8 cellular contexts compared by ENCODE assay signal in genomic region chr5:36152324-36153298, GRCh38. TPM values are rescaled to one million over a fixed set of nuclear protein-coding genes. Genes with fewer than 3 reads are reported as not detected.
A peak's percentile ranks its signal among the peaks of the same experiment; 100 is the strongest.
DNase-seq lines count a peak whose midpoint lies in the region; ATAC-seq, FAIRE-seq and TF ChIP-seq lines count a peak whose summit lies in the region.

No MANE protein-coding gene starts in this region.

- no peaks in the 10 kb centered on the region for H3F3A ChIP-seq in Loucy (ENCODE audit: low read depth)

- peaks cover 13% of the 10 kb centered on the region for H3K4me1 ChIP-seq in BE2C
- H3K4me1 ChIP-seq in Loucy (ENCODE audit: insufficient read depth, low read length, poor library complexity, severe bottlenecking), result peaks cover 51% of the 10 kb centered on the region
- peaks cover 25% of the 10 kb centered on the region for H3K4me1 ChIP-seq in astrocyte (ENCODE audit: insufficient read depth, low read length)

- H3K9me3 ChIP-seq in BE2C (no peaks in the 10 kb centered on the region), Loucy (ENCODE audit: insufficient read depth, low read depth, low read length) (no peaks in the 10 kb centered on the region), astrocyte (ENCODE audit: insufficient read depth, low read depth, low read length) (no peaks in the 10 kb centered on the region)

- H3K4me2 ChIP-seq in Loucy (ENCODE audit: low read depth, low read length, poor library complexity, severe bottlenecking), result peak overlapping the region; percentile 91
- H3K4me2 ChIP-seq in astrocyte (ENCODE audit: low read length), result peak overlapping the region; percentile 88

- H3K36me3 ChIP-seq in BE2C (peaks cover 47% of the 10 kb centered on the region), Loucy (ENCODE audit: insufficient read depth, low read length) (peaks cover 3% of the 10 kb centered on the region; the same call in 1 of the 2 replicates), astrocyte (ENCODE audit: insufficient read depth, low read length) (peaks cover 6% of the 10 kb centered on the region)

- no peaks in the 10 kb centered on the region for H3K27me3 ChIP-seq in BE2C
- no peaks in the 10 kb centered on the region for H3K27me3 ChIP-seq in Loucy (ENCODE audit: insufficient read depth, low read length, poor library complexity, severe bottlenecking)
- no peaks in the 10 kb centered on the region for H3K27me3 ChIP-seq in astrocyte (ENCODE audit: insufficient read depth, low read length)

- H2AFZ ChIP-seq in Loucy (ENCODE audit: low read length), result peak overlapping the region; percentile 88
- peak overlapping the region; percentile 85 for H2AFZ ChIP-seq in astrocyte (ENCODE audit: low read depth, low read length)

- H3K9ac ChIP-seq in Loucy (ENCODE audit: low read depth, low read length, poor library complexity, severe bottlenecking), result peak overlapping the region; percentile 88
- H3K9ac ChIP-seq in astrocyte (ENCODE audit: low read length), result peak overlapping the region; percentile 87

- H3K4me3 Mint-ChIP-seq in astrocyte (ENCODE audit: unreplicated experiment), result peak overlapping the region; percentile 94
- H3K4me3 Mint-ChIP-seq in stimulated activated naive CD8-positive, alpha-beta T cell treated with anti-CD3 and anti-CD28 coated beads, Interleukin-15, amount 100 ng/mL, for 72 hours, result peak overlapping the region; percentile 91 to 97

- H3K27ac Mint-ChIP-seq in astrocyte (ENCODE audit: unreplicated experiment), result peak overlapping the region; percentile 42
- peak overlapping the region; percentile 93 to 97 for H3K27ac Mint-ChIP-seq in stimulated activated naive CD8-positive, alpha-beta T cell treated with anti-CD3 and anti-CD28 coated beads, Interleukin-15, amount 100 ng/mL, for 72 hours

- H3K79me2 ChIP-seq in Loucy (ENCODE audit: insufficient read depth, low read length) (peaks cover 71% of the 10 kb centered on the region), astrocyte (ENCODE audit: insufficient read depth, low read length) (peaks cover 48% of the 10 kb centered on the region)

- no peak for DNase-seq in BE2C
- DNase-seq in astrocyte (ENCODE audit: low read depth), result peak; percentile 32
- DNase-seq in iPS-NIHi7 (ENCODE audit: extremely low spot score), result peak; percentile 22
- no peak for DNase-seq in stimulated activated naive CD8-positive, alpha-beta T cell treated with anti-CD3 and anti-CD28 coated beads, Interleukin-15, amount 100 ng/mL, for 72 hours
- DNase-seq in activated CD4-positive, CD25-positive, alpha-beta regulatory T cell (lab: John Stamatoyannopoulos, UW), result no peak

- H3K9me2 ChIP-seq in Loucy (replicated peaks; ENCODE audit: low read depth, low read length), result no peaks in the 10 kb centered on the region

- H3K27me3 Mint-ChIP-seq in astrocyte (ENCODE audit: low read depth, unreplicated experiment), result no peaks in the 10 kb centered on the region
- H3K27me3 Mint-ChIP-seq in stimulated activated naive CD8-positive, alpha-beta T cell treated with anti-CD3 and anti-CD28 coated beads, Interleukin-15, amount 100 ng/mL, for 72 hours, result no peaks in the 10 kb centered on the region

- peak overlapping the region; percentile 58 for H3K27ac ChIP-seq in astrocyte (ENCODE audit: low read depth, low read length)

- H3K36me3 Mint-ChIP-seq in astrocyte (ENCODE audit: low read depth, unreplicated experiment), result peaks cover 4% of the 10 kb centered on the region

- TF ChIP-seq CTCF in BE2C (IDR thresholded peaks at IDR 0.05; ENCODE audit: low read depth, low read length) (no peak), Loucy (conservative IDR thresholded peaks at IDR 0.05; ENCODE audit: low read length) (no peak), astrocyte (IDR thresholded peaks at IDR 0.05; ENCODE audit: insufficient read depth, low read depth, low read length) (no peak)

- peak overlapping the region; percentile 96 for H3K4me3 ChIP-seq in BE2C (ENCODE audit: low read depth, low read length)
- H3K4me3 ChIP-seq in Loucy (ENCODE audit: low read length, poor library complexity, severe bottlenecking), result peak overlapping the region; percentile 85
- H3K4me3 ChIP-seq in astrocyte (ENCODE audit: insufficient read depth, low read depth, low read length), result peak overlapping the region; percentile 88

- FAIRE-seq in astrocyte (lab: Jason Lieb, UNC), result no peak

- H4K20me1 ChIP-seq in Loucy (ENCODE audit: insufficient read depth, low read length, poor library complexity, severe bottlenecking), result peaks cover 25% of the 10 kb centered on the region
- peaks cover 4% of the 10 kb centered on the region for H4K20me1 ChIP-seq in astrocyte (ENCODE audit: insufficient read depth, low read length)

- peaks cover 2% of the 10 kb centered on the region for H3K9me3 Mint-ChIP-seq in astrocyte (ENCODE audit: unreplicated experiment)
- no peaks in the 10 kb centered on the region for H3K9me3 Mint-ChIP-seq in stimulated activated naive CD8-positive, alpha-beta T cell treated with anti-CD3 and anti-CD28 coated beads, Interleukin-15, amount 100 ng/mL, for 72 hours

- ATAC-seq in GM18870 (IDR thresholded peaks at IDR 0.05; ENCODE audit: unreplicated experiment) (peak; percentile 4), HG03442 (IDR thresholded peaks at IDR 0.05; ENCODE audit: unreplicated experiment) (no peak)
- ATAC-seq in stimulated activated naive CD8-positive, alpha-beta T cell treated with anti-CD3 and anti-CD28 coated beads, Interleukin-15, amount 100 ng/mL, for 72 hours, result peak; percentile 0

- H3K4me1 Mint-ChIP-seq in astrocyte (ENCODE audit: low read depth, unreplicated experiment), result peaks cover 32% of the 10 kb centered on the region
- peaks cover 74% of the 10 kb centered on the region for H3K4me1 Mint-ChIP-seq in stimulated activated naive CD8-positive, alpha-beta T cell treated with anti-CD3 and anti-CD28 coated beads, Interleukin-15, amount 100 ng/mL, for 72 hours

RNA-seq across cellular contexts. Expression of gene SKP2, which starts 0.7 kb away (rescaled TPM):
- 78.9 TPM for polyA plus RNA-seq in BE2C (2012; ENCODE audit: insufficient read depth, insufficient read length, low read depth)
- 22.9 and 31.4 TPM in 2 replicates for total RNA-seq in astrocyte

RNA-seq across cellular contexts. Expression of gene LMBRD2, which starts 0.9 kb away (rescaled TPM):
- polyA plus RNA-seq in BE2C (2012; ENCODE audit: insufficient read depth, insufficient read length, low read depth), result 5.6 TPM
- total RNA-seq in astrocyte, result 6.4 and 9.0 TPM in 2 replicates

Comparison
In these comparisons a context has a peak if more than half of its experiments do, and no peak if none do; other contexts are left out.
1. DNase-seq: peak in astrocyte (single experiment) and iPS-NIHi7 (single experiment); none in BE2C (single experiment), stimulated activated naive CD8-positive, alpha-beta T cell treated with anti-CD3 and anti-CD28 coated beads, Interleukin-15, amount 100 ng/mL, for 72 hours (0 of 2) and activated CD4-positive, CD25-positive, alpha-beta regulatory T cell (0 of 4).
2. Peak in every context shown above with its lines, with median percentiles within 50 percentile points of each other: H3K4me3 ChIP-seq.